In the genomic region with DNA sequence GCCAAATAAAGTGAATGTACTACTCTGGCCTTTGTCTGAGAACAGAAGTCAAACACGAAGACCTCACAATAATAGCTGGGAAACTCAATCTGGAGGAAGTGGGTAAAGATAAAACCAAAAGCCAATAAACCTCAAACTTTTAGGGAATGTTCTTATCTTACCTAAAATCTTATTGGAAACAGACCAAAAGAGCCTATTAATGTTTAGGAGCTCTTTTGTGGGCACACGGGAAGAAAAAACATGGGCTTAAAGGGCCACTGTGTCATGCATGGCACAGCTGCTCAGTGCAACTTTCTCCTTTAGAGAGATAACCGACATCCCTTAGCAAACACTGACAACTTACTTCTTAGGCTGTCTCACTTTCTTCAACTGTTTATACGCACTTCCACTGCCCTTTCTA, we compare ENCODE assay signal across 1 cellular context.
TF ChIP-seq lines count a peak whose summit lies in the region.

No MANE protein-coding gene starts in this region.

TF ChIP-seq in WTC11, 78 proteins besides CTCF, POLR2A, EP300 and RAD21 (continued from another document):
- TF ChIP-seq, protein P1, sequence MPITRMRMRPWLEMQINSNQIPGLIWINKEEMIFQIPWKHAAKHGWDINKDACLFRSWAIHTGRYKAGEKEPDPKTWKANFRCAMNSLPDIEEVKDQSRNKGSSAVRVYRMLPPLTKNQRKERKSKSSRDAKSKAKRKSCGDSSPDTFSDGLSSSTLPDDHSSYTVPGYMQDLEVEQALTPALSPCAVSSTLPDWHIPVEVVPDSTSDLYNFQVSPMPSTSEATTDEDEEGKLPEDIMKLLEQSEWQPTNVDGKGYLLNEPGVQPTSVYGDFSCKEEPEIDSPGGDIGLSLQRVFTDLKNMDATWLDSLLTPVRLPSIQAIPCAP (CRISPR knock-in tag; IDR thresholded peaks at IDR 0.05): no peak
- TF ChIP-seq GTF2I (CRISPR knock-in tag; conservative IDR thresholded peaks at IDR 0.05) (no peak), ZNF263 (CRISPR knock-in tag; IDR thresholded peaks at IDR 0.05; ENCODE audit: low read depth) (no peak), ZNF232 (CRISPR knock-in tag; IDR thresholded peaks at IDR 0.05) (no peak), FOXK1 (CRISPR knock-in tag; IDR thresholded peaks at IDR 0.05) (no peak)
- TF ChIP-seq, protein P2, sequence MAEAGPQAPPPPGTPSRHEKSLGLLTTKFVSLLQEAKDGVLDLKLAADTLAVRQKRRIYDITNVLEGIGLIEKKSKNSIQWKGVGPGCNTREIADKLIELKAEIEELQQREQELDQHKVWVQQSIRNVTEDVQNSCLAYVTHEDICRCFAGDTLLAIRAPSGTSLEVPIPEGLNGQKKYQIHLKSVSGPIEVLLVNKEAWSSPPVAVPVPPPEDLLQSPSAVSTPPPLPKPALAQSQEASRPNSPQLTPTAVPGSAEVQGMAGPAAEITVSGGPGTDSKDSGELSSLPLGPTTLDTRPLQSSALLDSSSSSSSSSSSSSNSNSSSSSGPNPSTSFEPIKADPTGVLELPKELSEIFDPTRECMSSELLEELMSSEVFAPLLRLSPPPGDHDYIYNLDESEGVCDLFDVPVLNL (CRISPR knock-in tag; IDR thresholded peaks at IDR 0.05; ENCODE audit: borderline replicate concordance, low read depth): no peak
TF ChIP-seq in WTC11: peak in this region for 0.
